Comparison of ENCODE assay signal across 8 cellular contexts in genomic region chr1:161158316-161159016, GRCh38. TPM values are rescaled to one million over a fixed set of nuclear protein-coding genes. Genes with fewer than 3 reads are reported as not detected.
A peak's percentile ranks its signal among the peaks of the same experiment; 100 is the strongest.
DNase-seq lines count a peak whose midpoint lies in the region; ATAC-seq and TF ChIP-seq lines count a peak whose summit lies in the region.

No MANE protein-coding gene starts in this region.

- H3K4me3 ChIP-seq in Karpas-422 (ENCODE audit: low read length), result peak overlapping the region; percentile 95

- peak overlapping the region; percentile 79 to 97 for H3K27ac Mint-ChIP-seq in natural killer cell

- TF ChIP-seq CTCF in C4-2B (conservative IDR thresholded peaks at IDR 0.05) (no peak), natural killer cell (IDR thresholded peaks at IDR 0.05) (no peak)

- no peaks in the 10 kb centered on the region for H3K9me3 Mint-ChIP-seq in natural killer cell

- no peaks in the 10 kb centered on the region for H3K27me3 Mint-ChIP-seq in natural killer cell (ENCODE audit: low read depth in 2 of 2)

- H3K9me2 ChIP-seq in Karpas-422 (replicated peaks; ENCODE audit: insufficient read depth, low read length), result no peaks in the 10 kb centered on the region

- peak overlapping the region; percentile 91 for H3K4me3 Mint-ChIP-seq in natural killer cell

- H3K27ac ChIP-seq in C4-2B, result peak overlapping the region; percentile 92
- peak overlapping the region; percentile 8; the same call in 1 of the 2 replicates for H3K27ac ChIP-seq in Karpas-422 (ENCODE audit: low read length)
- H3K27ac ChIP-seq in cingulate gyrus (ENCODE audit: low read depth, low read length), result peak overlapping the region; percentile 97

- peak overlapping the region; percentile 98 for H3K9ac ChIP-seq in Karpas-422 (ENCODE audit: low read length)

- H3K79me2 ChIP-seq in Karpas-422 (ENCODE audit: low read length), result peaks cover 37% of the 10 kb centered on the region

- H3K4me1 ChIP-seq in Karpas-422 (ENCODE audit: low read length), result peaks cover 49% of the 10 kb centered on the region

- H2AFZ ChIP-seq in Karpas-422 (ENCODE audit: low read length), result peak overlapping the region; percentile 69; the same call in 1 of the 2 replicates

- peak overlapping the region; percentile 98 for H3K4me2 ChIP-seq in Karpas-422 (ENCODE audit: low read depth, low read length, poor library complexity, severe bottlenecking)

- peaks cover 12% of the 10 kb centered on the region for H3K36me3 Mint-ChIP-seq in natural killer cell

- H3K36me3 ChIP-seq in Karpas-422 (ENCODE audit: insufficient read depth, low read length), result 0 out of 2 replicates have a peak, but pooled peaks cover 3% of the 10 kb centered on the region

- H3K9me3 ChIP-seq in Karpas-422 (ENCODE audit: low read length), result no peaks in the 10 kb centered on the region

- no peaks in the 10 kb centered on the region for H3K27me3 ChIP-seq in Karpas-422 (ENCODE audit: low read length)

- H4K20me1 ChIP-seq in Karpas-422 (ENCODE audit: insufficient read depth, low read depth, low read length), result no peaks in the 10 kb centered on the region

- ATAC-seq in natural killer cell, result no peak

- DNase-seq in Karpas-422 (no peak), natural killer cell (no peak), NCI-H2171 (lab: John Stamatoyannopoulos, UW) (no peak), NCI-H187 (lab: John Stamatoyannopoulos, UW) (no peak), CD1c-positive myeloid dendritic cell (ENCODE audit: extremely low spot score) (no peak)
- no peak for DNase-seq in activated CD4-positive, CD25-positive, alpha-beta regulatory T cell (lab: John Stamatoyannopoulos, UW)

- peaks cover 42 to 71% of the 10 kb centered on the region in 2 donors for H3K4me1 Mint-ChIP-seq in natural killer cell

- intact Hi-C loops in natural killer cell (cut with micrococcal nuclease), result no loop called here

RNA-seq across cellular contexts. Expression of gene USP21, which starts 0.8 kb away (rescaled TPM):
- 21.9 and 43.9 TPM in 2 replicates for total RNA-seq in Karpas-422 (2014; rRNA removed; shearing (Covaris generic); ENCODE audit: low replicate concordance)
- total RNA-seq in natural killer cell, result 10 to 100 TPM; 31.6 to 40.3 (median 35.3) TPM

RNA-seq across cellular contexts. Expression of gene UFC1, which starts 4.7 kb away (rescaled TPM):
- 72.5 and 100.0 TPM in 2 replicates for total RNA-seq in Karpas-422 (2014; rRNA removed; shearing (Covaris generic); ENCODE audit: low replicate concordance)
- 100 to 1,000 TPM; 109 to 155 (median 117) TPM for total RNA-seq in natural killer cell

RNA-seq across cellular contexts. Expression of gene PPOX, which starts 7.8 kb away (rescaled TPM):
- total RNA-seq in Karpas-422 (2014; rRNA removed; shearing (Covaris generic); ENCODE audit: low replicate concordance), result 37.0 and 60.8 TPM in 2 replicates
- total RNA-seq in natural killer cell, result 10 to 100 TPM; 45.5 to 66.3 (median 57.4) TPM

RNA-seq across cellular contexts. Expression of gene B4GALT3, which starts 18.8 kb away (rescaled TPM):
- total RNA-seq in Karpas-422 (2014; rRNA removed; shearing (Covaris generic); ENCODE audit: low replicate concordance), result 34.9 and 54.7 TPM in 2 replicates
- 10 to 100 TPM; 58.4 to 62.2 (median 59.4) TPM for total RNA-seq in natural killer cell

RNA-seq across cellular contexts. Expression of gene DEDD, which starts 26.0 kb away (rescaled TPM):
- 24.2 and 25.6 TPM in 2 replicates for total RNA-seq in Karpas-422 (2014; rRNA removed; shearing (Covaris generic); ENCODE audit: low replicate concordance)
- total RNA-seq in natural killer cell, result 10 to 100 TPM; 40.6 to 44.0 (median 43.0) TPM

Comparison
In these comparisons a context has a peak if more than half of its experiments do, and no peak if none do; other contexts are left out.
1. H3K27ac ChIP-seq: peak in every context shown above with its lines; median percentile 97 in cingulate gyrus; 92 in C4-2B; 8 in Karpas-422.